In the genomic region with DNA sequence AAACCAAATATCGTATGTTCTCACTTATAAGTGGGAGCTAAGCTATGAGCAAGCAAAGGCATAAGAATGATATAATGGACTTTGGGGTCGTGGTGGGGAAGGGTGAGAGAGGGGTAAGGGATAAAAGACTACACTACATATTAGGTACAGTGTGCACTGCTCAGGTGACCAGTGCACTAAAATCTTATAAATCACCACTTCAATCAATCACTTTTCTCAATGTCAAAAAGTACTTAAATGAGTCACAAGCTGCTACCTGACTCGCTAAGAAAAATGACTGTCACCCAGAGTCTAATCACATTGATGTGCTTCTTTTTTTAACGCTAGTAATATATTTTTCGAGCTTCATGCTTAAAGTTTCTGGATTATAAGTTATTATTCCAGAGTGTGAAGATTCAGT, we compare ENCODE assay signal across 23 cellular contexts.
DNase-seq lines count a peak whose midpoint lies in the region; ATAC-seq and TF ChIP-seq lines count a peak whose summit lies in the region.
"Had no signal": no experiment of that assay in that cellular context is flagged by ENCODE, and none has a peak within 500 bp of the region (broad histone marks: within the 10 kb centered on the region; RNA-seq: fewer than 3 reads in every experiment).

No MANE protein-coding gene starts in this region.

- peak; percentile 49 to 63 for ATAC-seq in activated CD4-positive, CD25-positive, alpha-beta regulatory T cell treated with anti-CD3 and anti-CD28 coated beads, Interleukin-2, amount 50 U/mL, for 24 hours
- ATAC-seq in stimulated activated naive CD8-positive, alpha-beta T cell treated with anti-CD3 and anti-CD28 coated beads, Interleukin-15, Interleukin-2, amounts not matched to agents 100 U/mL and 50 U/mL, for 24 hours, result no peak
- peak; percentile 21 for ATAC-seq in effector memory CD8-positive, alpha-beta T cell (replicated peaks)
- ATAC-seq in HG03442 (IDR thresholded peaks at IDR 0.05; ENCODE audit: unreplicated experiment), result no peak
- ATAC-seq: PC-3 had no signal

- TF ChIP-seq CTCF in testis (IDR thresholded peaks at IDR 0.05), result no peak

- H3K4me3 ChIP-seq in testis, result no peak overlapping the region

- no peaks in the 10 kb centered on the region for H3K36me3 ChIP-seq in testis (ENCODE audit: low read depth, missing control alignments)

- H3K4me1 Mint-ChIP-seq in stimulated activated naive CD8-positive, alpha-beta T cell treated with anti-CD3 and anti-CD28 coated beads, Interleukin-15, Interleukin-2, amounts not matched to agents 100 ng/mL and 50 ng/mL, for 24 hours (ENCODE audit: low read depth), result peaks cover 94% of the 10 kb centered on the region
- peaks cover 61 to 97% of the 10 kb centered on the region in 2 donors for H3K4me1 Mint-ChIP-seq in effector memory CD8-positive, alpha-beta T cell (ENCODE audit: low read depth in 2 of 2)

- H3K4me1 ChIP-seq in testis, result no peaks in the 10 kb centered on the region

- peak overlapping the region; percentile 46 for H3K27ac Mint-ChIP-seq in stimulated activated naive CD8-positive, alpha-beta T cell treated with anti-CD3 and anti-CD28 coated beads, Interleukin-15, Interleukin-2, amounts not matched to agents 100 ng/mL and 50 ng/mL, for 24 hours
- peak overlapping the region in 1 of 2 donors; percentile 85 for H3K27ac Mint-ChIP-seq in effector memory CD8-positive, alpha-beta T cell

- no peaks in the 10 kb centered on the region for H3K27me3 ChIP-seq in testis

- no peak for TF ChIP-seq POLR2A in testis (IDR thresholded peaks at IDR 0.05)

- 93% methylated on average over 5 of the region's 5 CpGs for WGBS in testis, 2 donors

- DNase-seq in activated CD4-positive, CD25-positive, alpha-beta regulatory T cell (lab: John Stamatoyannopoulos, UW), result no peak
- DNase-seq in stimulated activated naive CD8-positive, alpha-beta T cell treated with anti-CD3 and anti-CD28 coated beads, Interleukin-15, Interleukin-2, amounts not matched to agents 100 U/mL and 50 U/mL, for 24 hours, result no peak
- DNase-seq in effector memory CD8-positive, alpha-beta T cell, result no peak
- DNase-seq in testis (no peak), NCI-H1092 treated with DMSO at 0.1 percent for 48 hours (lab: John Stamatoyannopoulos, UW) (no peak)
- DNase-seq: AML-193, COR-L47, DMS 273 treated with DMSO at 0.1 percent for 48 hours, DND-41, MV-4-11, NCI-H1417 treated with DMSO at 0.1 percent for 48 hours, NCI-H187 treated with DMSO at 0.1 percent for 48 hours, NCI-H226, NCI-H524 treated with DMSO at 0.1 percent for 48 hours, PC-3, RPMI8226 had no signal

- intact Hi-C loops in testis (cut with DNase I; ENCODE audit: low total_unique reads), result no loop called here

- no peaks in the 10 kb centered on the region for H3K9me3 ChIP-seq in testis

- no peak overlapping the region for H3K4me3 Mint-ChIP-seq in stimulated activated naive CD8-positive, alpha-beta T cell treated with anti-CD3 and anti-CD28 coated beads, Interleukin-15, Interleukin-2, amounts not matched to agents 100 ng/mL and 50 ng/mL, for 24 hours
- peak overlapping the region in 1 of 2 donors; percentile 64 for H3K4me3 Mint-ChIP-seq in effector memory CD8-positive, alpha-beta T cell

- no peak overlapping the region for H3K27ac ChIP-seq in testis
- H3K27ac ChIP-seq: 22Rv1, C4-2B, HL-60, KMS-11 had no signal

- peaks cover 3% of the 10 kb centered on the region for H3K9me3 Mint-ChIP-seq in stimulated activated naive CD8-positive, alpha-beta T cell treated with anti-CD3 and anti-CD28 coated beads, Interleukin-15, Interleukin-2, amounts not matched to agents 100 ng/mL and 50 ng/mL, for 24 hours
- no peaks in the 10 kb centered on the region for H3K9me3 Mint-ChIP-seq in effector memory CD8-positive, alpha-beta T cell

- no peaks in the 10 kb centered on the region for H3K27me3 Mint-ChIP-seq in stimulated activated naive CD8-positive, alpha-beta T cell treated with anti-CD3 and anti-CD28 coated beads, Interleukin-15, Interleukin-2, amounts not matched to agents 100 ng/mL and 50 ng/mL, for 24 hours
- H3K27me3 Mint-ChIP-seq in effector memory CD8-positive, alpha-beta T cell, result no peaks in the 10 kb centered on the region

- H3K36me3 Mint-ChIP-seq in stimulated activated naive CD8-positive, alpha-beta T cell treated with anti-CD3 and anti-CD28 coated beads, Interleukin-15, Interleukin-2, amounts not matched to agents 100 ng/mL and 50 ng/mL, for 24 hours (ENCODE audit: low read depth), result peaks cover 91% of the 10 kb centered on the region
- H3K36me3 Mint-ChIP-seq in effector memory CD8-positive, alpha-beta T cell (ENCODE audit: insufficient read depth), result peaks cover 19% of the 10 kb centered on the region

Comparison
In these comparisons a context has a peak if more than half of its experiments do, and no peak if none do; other contexts are left out.
1. ATAC-seq: peak in activated CD4-positive, CD25-positive, alpha-beta regulatory T cell treated with anti-CD3 and anti-CD28 coated beads, Interleukin-2, amount 50 U/mL, for 24 hours (2 of 2) and effector memory CD8-positive, alpha-beta T cell (single experiment); none in stimulated activated naive CD8-positive, alpha-beta T cell treated with anti-CD3 and anti-CD28 coated beads, Interleukin-15, Interleukin-2, amounts not matched to agents 100 U/mL and 50 U/mL, for 24 hours (single experiment) and HG03442 (single experiment).